In genomic region chr1:207754942-207755689, GRCh38 we compare ENCODE assay signal across 1 cellular context.
A peak's percentile ranks its signal among the peaks of the same experiment; 100 is the strongest.
TF ChIP-seq lines count a peak whose summit lies in the region.

No MANE protein-coding gene starts in this region.

TF ChIP-seq in K562, 482 proteins besides CTCF, POLR2A, EP300 and RAD21 (continued from another document and continues in another):
- TF ChIP-seq FOXP1 (CRISPR knock-in tag; IDR thresholded peaks at IDR 0.05) (no peak), HLTF (IDR thresholded peaks at IDR 0.05) (0 out of 2 replicates have a peak, but pooled peaks have one; percentile 43), ILF3 (IDR thresholded peaks at IDR 0.05; ENCODE audit: borderline replicate concordance) (no peak), TBP (optimal IDR thresholded peaks at IDR 0.05; ENCODE audit: low read depth, low read length) (no peak), POU5F1 (IDR thresholded peaks at IDR 0.05; ENCODE audit: borderline replicate concordance, low read depth, low read length, partially characterized antibody) (no peak), FOXK2 (conservative IDR thresholded peaks at IDR 0.05 in 1 of 2, IDR thresholded peaks at IDR 0.05 in 1 of 2; ENCODE audit: low read depth in 2 of 2) (0 out of 4 replicates have a peak, but pooled peaks of 1 of the 2 experiments have one; percentile 26), NFRKB (IDR thresholded peaks at IDR 0.05; ENCODE audit: low read depth) (no peak), ZHX1 (conservative IDR thresholded peaks at IDR 0.05; ENCODE audit: low read length) (no peak), ZNF699 (CRISPR knock-in tag; IDR thresholded peaks at IDR 0.05; ENCODE audit: insufficient replicate concordance) (no peak), SUPT5H (IDR thresholded peaks at IDR 0.05) (no peak), ARID1B (IDR thresholded peaks at IDR 0.05) (no peak), RCOR1 (IDR thresholded peaks at IDR 0.05; ENCODE audit: borderline replicate concordance in 1 of 2, low read depth in 2 of 2, low read length in 2 of 2) (no peak), RBM17 (IDR thresholded peaks at IDR 0.05; ENCODE audit: borderline replicate concordance, low read depth, low read length) (no peak), ETV1 (tag; conservative IDR thresholded peaks at IDR 0.05; ENCODE audit: low read depth) (no peak), CEBPB (tag; IDR thresholded peaks at IDR 0.05) (peak; percentile 76), TEAD2 (tag; IDR thresholded peaks at IDR 0.05) (no peak), TAF9B (IDR thresholded peaks at IDR 0.05; ENCODE audit: partially characterized antibody) (no peak), GTF2A2 (tag; IDR thresholded peaks at IDR 0.05) (no peak), TEAD4 (IDR thresholded peaks at IDR 0.05; ENCODE audit: low read length) (no peak), TEAD4 (CRISPR knock-in tag; IDR thresholded peaks at IDR 0.05; ENCODE audit: borderline replicate concordance) (no peak), ZNF175 (CRISPR knock-in tag; IDR thresholded peaks at IDR 0.05; ENCODE audit: low read depth) (no peak), YY1 (IDR thresholded peaks at IDR 0.05; ENCODE audit: borderline replicate concordance in 1 of 3, control insufficient read depth in 1 of 3, extremely low read depth in 1 of 3, insufficient read depth in 3 of 3, insufficient read length in 1 of 3, insufficient replicate concordance in 2 of 3, low read depth in 1 of 3, low read length in 2 of 3) (no peak), SRSF3 (IDR thresholded peaks at IDR 0.05; ENCODE audit: insufficient read depth, low read length) (no peak), ZBTB26 (CRISPR knock-in tag; IDR thresholded peaks at IDR 0.05) (no peak), FOXJ3 (CRISPR knock-in tag; IDR thresholded peaks at IDR 0.05) (no peak), CCAR2 (IDR thresholded peaks at IDR 0.05; ENCODE audit: low read depth, low read length) (no peak), KDM4B (IDR thresholded peaks at IDR 0.05; ENCODE audit: borderline replicate concordance in 2 of 2, low read depth in 1 of 2) (no peak), USF1 (CRISPR knock-in tag; IDR thresholded peaks at IDR 0.05) (no peak), ELF2 (CRISPR knock-in tag; IDR thresholded peaks at IDR 0.05) (no peak), ZNF589 (CRISPR knock-in tag; IDR thresholded peaks at IDR 0.05; ENCODE audit: low read depth) (no peak), XRCC4 (IDR thresholded peaks at IDR 0.05; ENCODE audit: extremely low read depth, insufficient read depth, insufficient read length) (no peak)
- TF ChIP-seq, protein P1, sequence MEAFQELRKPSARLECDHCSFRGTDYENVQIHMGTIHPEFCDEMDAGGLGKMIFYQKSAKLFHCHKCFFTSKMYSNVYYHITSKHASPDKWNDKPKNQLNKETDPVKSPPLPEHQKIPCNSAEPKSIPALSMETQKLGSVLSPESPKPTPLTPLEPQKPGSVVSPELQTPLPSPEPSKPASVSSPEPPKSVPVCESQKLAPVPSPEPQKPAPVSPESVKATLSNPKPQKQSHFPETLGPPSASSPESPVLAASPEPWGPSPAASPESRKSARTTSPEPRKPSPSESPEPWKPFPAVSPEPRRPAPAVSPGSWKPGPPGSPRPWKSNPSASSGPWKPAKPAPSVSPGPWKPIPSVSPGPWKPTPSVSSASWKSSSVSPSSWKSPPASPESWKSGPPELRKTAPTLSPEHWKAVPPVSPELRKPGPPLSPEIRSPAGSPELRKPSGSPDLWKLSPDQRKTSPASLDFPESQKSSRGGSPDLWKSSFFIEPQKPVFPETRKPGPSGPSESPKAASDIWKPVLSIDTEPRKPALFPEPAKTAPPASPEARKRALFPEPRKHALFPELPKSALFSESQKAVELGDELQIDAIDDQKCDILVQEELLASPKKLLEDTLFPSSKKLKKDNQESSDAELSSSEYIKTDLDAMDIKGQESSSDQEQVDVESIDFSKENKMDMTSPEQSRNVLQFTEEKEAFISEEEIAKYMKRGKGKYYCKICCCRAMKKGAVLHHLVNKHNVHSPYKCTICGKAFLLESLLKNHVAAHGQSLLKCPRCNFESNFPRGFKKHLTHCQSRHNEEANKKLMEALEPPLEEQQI (IDR thresholded peaks at IDR 0.05), result no peak
- TF ChIP-seq, protein P2, sequence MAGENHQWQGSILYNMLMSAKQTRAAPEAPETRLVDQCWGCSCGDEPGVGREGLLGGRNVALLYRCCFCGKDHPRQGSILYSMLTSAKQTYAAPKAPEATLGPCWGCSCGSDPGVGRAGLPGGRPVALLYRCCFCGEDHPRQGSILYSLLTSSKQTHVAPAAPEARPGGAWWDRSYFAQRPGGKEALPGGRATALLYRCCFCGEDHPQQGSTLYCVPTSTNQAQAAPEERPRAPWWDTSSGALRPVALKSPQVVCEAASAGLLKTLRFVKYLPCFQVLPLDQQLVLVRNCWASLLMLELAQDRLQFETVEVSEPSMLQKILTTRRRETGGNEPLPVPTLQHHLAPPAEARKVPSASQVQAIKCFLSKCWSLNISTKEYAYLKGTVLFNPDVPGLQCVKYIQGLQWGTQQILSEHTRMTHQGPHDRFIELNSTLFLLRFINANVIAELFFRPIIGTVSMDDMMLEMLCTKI (IDR thresholded peaks at IDR 0.05; ENCODE audit: partially characterized antibody), result no peak
- TF ChIP-seq, protein P3, sequence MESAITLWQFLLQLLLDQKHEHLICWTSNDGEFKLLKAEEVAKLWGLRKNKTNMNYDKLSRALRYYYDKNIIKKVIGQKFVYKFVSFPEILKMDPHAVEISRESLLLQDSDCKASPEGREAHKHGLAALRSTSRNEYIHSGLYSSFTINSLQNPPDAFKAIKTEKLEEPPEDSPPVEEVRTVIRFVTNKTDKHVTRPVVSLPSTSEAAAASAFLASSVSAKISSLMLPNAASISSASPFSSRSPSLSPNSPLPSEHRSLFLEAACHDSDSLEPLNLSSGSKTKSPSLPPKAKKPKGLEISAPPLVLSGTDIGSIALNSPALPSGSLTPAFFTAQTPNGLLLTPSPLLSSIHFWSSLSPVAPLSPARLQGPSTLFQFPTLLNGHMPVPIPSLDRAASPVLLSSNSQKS (CRISPR knock-in tag; IDR thresholded peaks at IDR 0.05), result no peak
- TF ChIP-seq, protein P4, sequence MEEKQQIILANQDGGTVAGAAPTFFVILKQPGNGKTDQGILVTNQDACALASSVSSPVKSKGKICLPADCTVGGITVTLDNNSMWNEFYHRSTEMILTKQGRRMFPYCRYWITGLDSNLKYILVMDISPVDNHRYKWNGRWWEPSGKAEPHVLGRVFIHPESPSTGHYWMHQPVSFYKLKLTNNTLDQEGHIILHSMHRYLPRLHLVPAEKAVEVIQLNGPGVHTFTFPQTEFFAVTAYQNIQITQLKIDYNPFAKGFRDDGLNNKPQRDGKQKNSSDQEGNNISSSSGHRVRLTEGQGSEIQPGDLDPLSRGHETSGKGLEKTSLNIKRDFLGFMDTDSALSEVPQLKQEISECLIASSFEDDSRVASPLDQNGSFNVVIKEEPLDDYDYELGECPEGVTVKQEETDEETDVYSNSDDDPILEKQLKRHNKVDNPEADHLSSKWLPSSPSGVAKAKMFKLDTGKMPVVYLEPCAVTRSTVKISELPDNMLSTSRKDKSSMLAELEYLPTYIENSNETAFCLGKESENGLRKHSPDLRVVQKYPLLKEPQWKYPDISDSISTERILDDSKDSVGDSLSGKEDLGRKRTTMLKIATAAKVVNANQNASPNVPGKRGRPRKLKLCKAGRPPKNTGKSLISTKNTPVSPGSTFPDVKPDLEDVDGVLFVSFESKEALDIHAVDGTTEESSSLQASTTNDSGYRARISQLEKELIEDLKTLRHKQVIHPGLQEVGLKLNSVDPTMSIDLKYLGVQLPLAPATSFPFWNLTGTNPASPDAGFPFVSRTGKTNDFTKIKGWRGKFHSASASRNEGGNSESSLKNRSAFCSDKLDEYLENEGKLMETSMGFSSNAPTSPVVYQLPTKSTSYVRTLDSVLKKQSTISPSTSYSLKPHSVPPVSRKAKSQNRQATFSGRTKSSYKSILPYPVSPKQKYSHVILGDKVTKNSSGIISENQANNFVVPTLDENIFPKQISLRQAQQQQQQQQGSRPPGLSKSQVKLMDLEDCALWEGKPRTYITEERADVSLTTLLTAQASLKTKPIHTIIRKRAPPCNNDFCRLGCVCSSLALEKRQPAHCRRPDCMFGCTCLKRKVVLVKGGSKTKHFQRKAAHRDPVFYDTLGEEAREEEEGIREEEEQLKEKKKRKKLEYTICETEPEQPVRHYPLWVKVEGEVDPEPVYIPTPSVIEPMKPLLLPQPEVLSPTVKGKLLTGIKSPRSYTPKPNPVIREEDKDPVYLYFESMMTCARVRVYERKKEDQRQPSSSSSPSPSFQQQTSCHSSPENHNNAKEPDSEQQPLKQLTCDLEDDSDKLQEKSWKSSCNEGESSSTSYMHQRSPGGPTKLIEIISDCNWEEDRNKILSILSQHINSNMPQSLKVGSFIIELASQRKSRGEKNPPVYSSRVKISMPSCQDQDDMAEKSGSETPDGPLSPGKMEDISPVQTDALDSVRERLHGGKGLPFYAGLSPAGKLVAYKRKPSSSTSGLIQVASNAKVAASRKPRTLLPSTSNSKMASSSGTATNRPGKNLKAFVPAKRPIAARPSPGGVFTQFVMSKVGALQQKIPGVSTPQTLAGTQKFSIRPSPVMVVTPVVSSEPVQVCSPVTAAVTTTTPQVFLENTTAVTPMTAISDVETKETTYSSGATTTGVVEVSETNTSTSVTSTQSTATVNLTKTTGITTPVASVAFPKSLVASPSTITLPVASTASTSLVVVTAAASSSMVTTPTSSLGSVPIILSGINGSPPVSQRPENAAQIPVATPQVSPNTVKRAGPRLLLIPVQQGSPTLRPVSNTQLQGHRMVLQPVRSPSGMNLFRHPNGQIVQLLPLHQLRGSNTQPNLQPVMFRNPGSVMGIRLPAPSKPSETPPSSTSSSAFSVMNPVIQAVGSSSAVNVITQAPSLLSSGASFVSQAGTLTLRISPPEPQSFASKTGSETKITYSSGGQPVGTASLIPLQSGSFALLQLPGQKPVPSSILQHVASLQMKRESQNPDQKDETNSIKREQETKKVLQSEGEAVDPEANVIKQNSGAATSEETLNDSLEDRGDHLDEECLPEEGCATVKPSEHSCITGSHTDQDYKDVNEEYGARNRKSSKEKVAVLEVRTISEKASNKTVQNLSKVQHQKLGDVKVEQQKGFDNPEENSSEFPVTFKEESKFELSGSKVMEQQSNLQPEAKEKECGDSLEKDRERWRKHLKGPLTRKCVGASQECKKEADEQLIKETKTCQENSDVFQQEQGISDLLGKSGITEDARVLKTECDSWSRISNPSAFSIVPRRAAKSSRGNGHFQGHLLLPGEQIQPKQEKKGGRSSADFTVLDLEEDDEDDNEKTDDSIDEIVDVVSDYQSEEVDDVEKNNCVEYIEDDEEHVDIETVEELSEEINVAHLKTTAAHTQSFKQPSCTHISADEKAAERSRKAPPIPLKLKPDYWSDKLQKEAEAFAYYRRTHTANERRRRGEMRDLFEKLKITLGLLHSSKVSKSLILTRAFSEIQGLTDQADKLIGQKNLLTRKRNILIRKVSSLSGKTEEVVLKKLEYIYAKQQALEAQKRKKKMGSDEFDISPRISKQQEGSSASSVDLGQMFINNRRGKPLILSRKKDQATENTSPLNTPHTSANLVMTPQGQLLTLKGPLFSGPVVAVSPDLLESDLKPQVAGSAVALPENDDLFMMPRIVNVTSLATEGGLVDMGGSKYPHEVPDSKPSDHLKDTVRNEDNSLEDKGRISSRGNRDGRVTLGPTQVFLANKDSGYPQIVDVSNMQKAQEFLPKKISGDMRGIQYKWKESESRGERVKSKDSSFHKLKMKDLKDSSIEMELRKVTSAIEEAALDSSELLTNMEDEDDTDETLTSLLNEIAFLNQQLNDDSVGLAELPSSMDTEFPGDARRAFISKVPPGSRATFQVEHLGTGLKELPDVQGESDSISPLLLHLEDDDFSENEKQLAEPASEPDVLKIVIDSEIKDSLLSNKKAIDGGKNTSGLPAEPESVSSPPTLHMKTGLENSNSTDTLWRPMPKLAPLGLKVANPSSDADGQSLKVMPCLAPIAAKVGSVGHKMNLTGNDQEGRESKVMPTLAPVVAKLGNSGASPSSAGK (IDR thresholded peaks at IDR 0.05), result 0 out of 2 replicates have a peak, but pooled peaks have one; percentile 13
